In the genomic region with DNA sequence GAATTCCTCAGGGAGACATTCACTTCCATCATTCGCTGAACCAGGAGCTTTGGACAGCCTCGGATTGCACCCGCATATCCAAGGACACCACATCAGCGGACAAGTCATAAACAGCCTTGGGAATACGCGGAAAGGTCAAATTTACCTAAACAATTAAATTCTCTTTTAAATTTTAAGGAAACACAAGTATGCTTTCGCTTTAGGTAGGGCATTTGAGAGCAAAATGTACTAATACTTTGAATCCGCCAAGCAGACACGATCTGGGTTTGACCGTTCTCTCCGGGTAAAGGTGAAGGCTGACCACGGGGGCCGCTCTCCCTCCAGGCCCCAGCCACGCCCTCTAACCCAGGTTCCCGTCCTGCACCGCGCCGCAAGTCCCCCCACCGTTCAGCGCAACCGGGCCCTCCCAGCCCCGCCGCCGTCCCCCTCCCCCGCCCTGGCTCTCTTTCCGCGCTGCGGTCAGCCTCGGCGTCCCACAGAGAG, we compare ENCODE assay signal across 8 cellular contexts. TPM values are rescaled to one million over a fixed set of nuclear protein-coding genes. Genes with fewer than 3 reads are reported as not detected.
DNase-seq lines count a peak whose midpoint lies in the region; ATAC-seq and TF ChIP-seq lines count a peak whose summit lies in the region.

No MANE protein-coding gene starts in this region.

- no peak for TF ChIP-seq POLR2A in gastrocnemius medialis (IDR thresholded peaks at IDR 0.05)

- peak overlapping the region; percentile 87 to 95 (median 90) for H3K27ac ChIP-seq in gastrocnemius medialis

- H3K27me3 ChIP-seq in iPS-15b (ENCODE audit: control insufficient read depth, insufficient read depth, low read length) (no peaks in the 10 kb centered on the region), gastrocnemius medialis (no peaks in the 10 kb centered on the region)

- DNase-seq in NCI-H1694 treated with DMSO at 0.1 percent for 48 hours (lab: John Stamatoyannopoulos, UW) = peak; percentile 60
- DNase-seq in NCI-H1694 (lab: John Stamatoyannopoulos, UW) = no peak
- peak; percentile 67 for DNase-seq in NCI-H1092 (lab: John Stamatoyannopoulos, UW)
- peak in 26 of 34 experiments; percentile 15 to 67 (median 52) for DNase-seq in T-cell
- DNase-seq in gastrocnemius medialis = peak; percentile 72 to 87

- H3K4me3 Mint-ChIP-seq in T-cell = peak overlapping the region; percentile 91 to 99 (median 95)
- peak overlapping the region; percentile 97 to 100 (median 99) for H3K4me3 Mint-ChIP-seq in brain

- TF ChIP-seq CTCF in brain (conservative IDR thresholded peaks at IDR 0.05) = no peak
- no peak for TF ChIP-seq CTCF in gastrocnemius medialis (IDR thresholded peaks at IDR 0.05 in 4 of 5, conservative IDR thresholded peaks at IDR 0.05 in 1 of 5)

- H3K36me3 ChIP-seq in iPS-15b (ENCODE audit: control insufficient read depth, insufficient read depth, low read length) (peaks cover 2% of the 10 kb centered on the region), gastrocnemius medialis (no peaks in the 10 kb centered on the region)

- peaks cover 54 to 59% (median 54%) of the 10 kb centered on the region in 3 donors for H3K4me1 Mint-ChIP-seq in T-cell
- H3K4me1 Mint-ChIP-seq in brain = peaks cover 44% of the 10 kb centered on the region

- H3K4me1 ChIP-seq in iPS-15b (ENCODE audit: control insufficient read depth, insufficient read depth, low read length) = peaks cover 10% of the 10 kb centered on the region
- peaks cover 27 to 38% of the 10 kb centered on the region in 2 donors for H3K4me1 ChIP-seq in gastrocnemius medialis

- H3K9me3 Mint-ChIP-seq in T-cell (no peaks in the 10 kb centered on the region), brain (peaks cover 0 to 3% (median 0%) of the 10 kb centered on the region in 5 experiments)

- H3K4me3 ChIP-seq in iPS-15b (ENCODE audit: low read depth, low read length) (peak overlapping the region; percentile 87), gastrocnemius medialis (peak overlapping the region; percentile 70 to 93 (median 85))

- no peaks in the 10 kb centered on the region for H3K27me3 Mint-ChIP-seq in T-cell
- H3K27me3 Mint-ChIP-seq in brain = peaks cover 15% of the 10 kb centered on the region

- H3K36me3 Mint-ChIP-seq in T-cell = no peaks in the 10 kb centered on the region
- no peaks in the 10 kb centered on the region for H3K36me3 Mint-ChIP-seq in brain

- H3K9me3 ChIP-seq in iPS-15b (ENCODE audit: control insufficient read depth, insufficient read depth, low read length) (no peaks in the 10 kb centered on the region), gastrocnemius medialis (no peaks in the 10 kb centered on the region)

- intact Hi-C loops in gastrocnemius medialis (cut with DNase I; ENCODE audit: low total_unique reads) = loop anchor here (1.0 to 10.0 kb wide), 2 partner anchors 62 to 1529 kb away; a partner anchor contains a TSS

- peak; percentile 76 for ATAC-seq in HG02642 (IDR thresholded peaks at IDR 0.05; ENCODE audit: poor library complexity, unreplicated experiment)
- ATAC-seq in T-cell (replicated peaks in 1 of 4) = peak; percentile 78 to 80 (median 79)
- ATAC-seq in gastrocnemius medialis = peak; percentile 81 to 86

- H3K27ac Mint-ChIP-seq in T-cell = peak overlapping the region; percentile 92 to 96
- peak overlapping the region; percentile 89 to 99 (median 98) for H3K27ac Mint-ChIP-seq in brain

- peak overlapping the region; percentile 65 for H3K9ac ChIP-seq in iPS-15b (ENCODE audit: low read depth, low read length)

- CTCF ChIA-PET in T-cell (lab: Charles Lee) = no interaction called here

- in situ Hi-C loops in gastrocnemius medialis (cut with MboI; ENCODE audit: low sequenced_read_pairs in 4 of 4) = loop anchor here in 1 of 4 donors (10.0 kb wide), 1 partner anchor 61 kb away; a partner anchor contains a TSS

- POLR2A ChIA-PET in T-cell (lab: Charles Lee) = interaction anchor here in 1 of 2 donors (0.5 to 1.2 kb wide), 3 partner anchors 16 to 486 kb away, joined by 3 read pairs; no protein-coding TSS in a partner anchor

RNA-seq across cellular contexts. Expression of a gene that starts 0.5 kb away (rescaled TPM):
- total RNA-seq in T-cell = 10 to 100 TPM; 16.6 to 29.3 (median 23.0) TPM
- polyA plus RNA-seq in brain (ENCODE audit: insufficient read depth, low read depth, low replicate concordance) = 29.1 TPM
- 100 to 1,000 TPM in 2 of 4 donors, 10 to 100 TPM in 2; 92.4 to 128 (median 111) TPM for total RNA-seq in gastrocnemius medialis
